8 cellular contexts compared by ENCODE assay signal in genomic region chr9:36258989-36259315, GRCh38. TPM values are rescaled to one million over a fixed set of nuclear protein-coding genes. Genes with fewer than 3 reads are reported as not detected.
DNase-seq lines count a peak whose midpoint lies in the region; ATAC-seq and TF ChIP-seq lines count a peak whose summit lies in the region.

No MANE protein-coding gene starts in this region.

- H3K36me3 ChIP-seq in SU-DHL-6 (ENCODE audit: low read length): no peaks in the 10 kb centered on the region
- H3K36me3 ChIP-seq in sigmoid colon: no peaks in the 10 kb centered on the region

- H3K27me3 ChIP-seq in SU-DHL-6 (ENCODE audit: low read length) (no peaks in the 10 kb centered on the region), sigmoid colon (no peaks in the 10 kb centered on the region)

- peaks cover 0 to 17% (median 14%) of the 10 kb centered on the region in 4 donors for H3K4me1 ChIP-seq in sigmoid colon

- H3K9me2 ChIP-seq in SU-DHL-6 (replicated peaks; ENCODE audit: insufficient read depth, low read length): no peaks in the 10 kb centered on the region

- H3K9ac ChIP-seq in SU-DHL-6 (ENCODE audit: low read length): peak overlapping the region; percentile 75

- no peaks in the 10 kb centered on the region for H3K9me3 ChIP-seq in SU-DHL-6 (ENCODE audit: insufficient read depth, low read length)
- H3K9me3 ChIP-seq in sigmoid colon: no peaks in the 10 kb centered on the region

- no peak for TF ChIP-seq EP300 in sigmoid colon (IDR thresholded peaks at IDR 0.05)

- H2AFZ ChIP-seq in SU-DHL-6 (ENCODE audit: low read depth, low read length, severe bottlenecking): peak overlapping the region; percentile 92

- DNase-seq in GM12865 (ENCODE audit: low read depth) (peak; percentile 6), fibroblast of the aortic adventitia (ENCODE audit: low read depth) (no peak), sigmoid colon (peak; percentile 67), NCI-H2107 (lab: John Stamatoyannopoulos, UW) (no peak)

- peaks cover 29% of the 10 kb centered on the region for H3K79me2 ChIP-seq in SU-DHL-6 (ENCODE audit: insufficient read depth, low read length)

- ATAC-seq in GM18907 (IDR thresholded peaks at IDR 0.05; ENCODE audit: unreplicated experiment): no peak
- no peak for ATAC-seq in HG03520 (IDR thresholded peaks at IDR 0.05; ENCODE audit: unreplicated experiment)
- ATAC-seq in GM21528 (IDR thresholded peaks at IDR 0.05; ENCODE audit: low FRiP score, unreplicated experiment): no peak

- intact Hi-C loops in sigmoid colon (cut with DNase I): loop anchor here (2.0 to 10.0 kb wide), 4 partner anchors 68 to 1264 kb away; partner anchors contain the start of gene CLTA

- H3K4me3 ChIP-seq in GM12865 (ENCODE audit: low read depth, low read length) (peak overlapping the region; percentile 75), SU-DHL-6 (ENCODE audit: insufficient read depth, low read length, poor library complexity, severe bottlenecking) (peak overlapping the region; percentile 74), fibroblast of the aortic adventitia (ENCODE audit: low read depth, low read length) (peak overlapping the region; percentile 83), sigmoid colon (peak overlapping the region; percentile 69 to 98 (median 90))

- no peak for TF ChIP-seq CTCF in GM12865 (IDR thresholded peaks at IDR 0.05; ENCODE audit: insufficient read depth, low read depth, low read length, missing control alignments)
- no peak for TF ChIP-seq CTCF in SU-DHL-6 (IDR thresholded peaks at IDR 0.05; ENCODE audit: insufficient read depth, low read length, poor library complexity, severe bottlenecking)
- no peak for TF ChIP-seq CTCF in fibroblast of the aortic adventitia (IDR thresholded peaks at IDR 0.05; ENCODE audit: insufficient read depth, low read length)
- TF ChIP-seq CTCF in sigmoid colon (IDR thresholded peaks at IDR 0.05): no peak

- H3K27ac ChIP-seq in SU-DHL-6 (ENCODE audit: low read depth, low read length) (no peak overlapping the region), sigmoid colon (peak overlapping the region; percentile 94 to 100 (median 100))

- no peak for TF ChIP-seq POLR2A in sigmoid colon (IDR thresholded peaks at IDR 0.05)

- no peaks in the 10 kb centered on the region for H4K20me1 ChIP-seq in SU-DHL-6 (ENCODE audit: low read depth, low read length)

- WGBS in sigmoid colon, 2 donors: 39 to 55% methylated on average over 7 of the region's 7 CpGs

- peak overlapping the region; percentile 68 for H3K4me2 ChIP-seq in SU-DHL-6 (ENCODE audit: low read depth, low read length, poor library complexity, severe bottlenecking)

- H3F3A ChIP-seq in SU-DHL-6 (ENCODE audit: insufficient read depth): 0 out of 2 replicates have a peak, but pooled peaks cover 7% of the 10 kb centered on the region

RNA-seq across cellular contexts. Expression of gene GNE, which starts 0.7 kb away (rescaled TPM):
- 11.4 and 23.8 TPM in 2 replicates for total RNA-seq in fibroblast of the aortic adventitia (ENCODE audit: low replicate concordance)
- total RNA-seq in sigmoid colon: 10 to 100 TPM; 22.5 to 28.2 (median 25.2) TPM
- 10 to 100 TPM; 44.3 to 74.0 (median 47.4) TPM for polyA plus RNA-seq in sigmoid colon

Comparison
In these comparisons a context has a peak if more than half of its experiments do, and no peak if none do; other contexts are left out.
1. DNase-seq: peak in GM12865 (single experiment) and sigmoid colon (single experiment); none in fibroblast of the aortic adventitia (single experiment) and NCI-H2107 (single experiment).
2. Peak in every context shown above with its lines, with median percentiles within 50 percentile points of each other: H3K4me3 ChIP-seq.